In the genomic region with DNA sequence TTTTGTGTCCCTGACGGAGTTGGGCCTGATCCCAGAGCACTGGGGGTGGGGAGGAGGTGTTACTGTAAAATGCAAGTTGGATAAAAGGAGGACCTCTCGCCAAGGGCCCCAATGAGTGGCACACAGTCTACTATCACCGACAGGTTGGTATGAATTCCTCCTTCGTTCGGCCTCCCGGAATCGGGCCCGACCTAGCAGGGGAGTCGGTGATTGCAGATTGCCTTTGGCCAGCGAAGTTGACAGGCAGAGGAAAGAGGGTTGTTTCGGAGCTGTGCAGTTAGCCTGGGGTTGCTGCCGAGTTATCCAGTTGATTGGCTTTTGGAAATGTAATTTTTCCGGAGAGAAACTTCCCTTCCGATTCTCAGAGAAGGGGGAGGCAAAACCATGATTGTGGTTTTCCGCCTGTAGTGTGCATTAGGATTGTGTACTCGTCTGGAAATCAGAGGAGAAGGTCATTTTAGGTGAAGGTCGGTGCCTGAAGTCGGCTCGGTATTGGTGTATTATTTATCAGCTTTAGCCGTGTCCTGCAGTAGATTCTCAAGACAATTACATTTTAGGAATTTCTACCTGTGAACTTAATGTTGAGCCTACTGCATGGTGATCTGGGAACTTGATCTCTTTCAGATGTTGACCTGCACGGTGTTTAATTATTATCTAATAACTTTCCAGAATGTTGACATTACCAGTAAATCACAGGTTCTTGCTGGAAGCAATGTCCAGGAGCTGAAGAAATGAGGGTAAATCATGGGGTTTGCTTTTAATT, we compare ENCODE assay signal across 8 cellular contexts. TPM values are rescaled to one million over a fixed set of nuclear protein-coding genes. Genes with fewer than 3 reads are reported as not detected.
DNase-seq lines count a peak whose midpoint lies in the region; ATAC-seq, FAIRE-seq and TF ChIP-seq lines count a peak whose summit lies in the region.

No MANE protein-coding gene starts in this region.

- H3K79me1 ChIP-seq in IMR-90 (ENCODE audit: low read depth in 1 of 2, low read length in 2 of 2) = peaks cover 3 to 24% of the 10 kb centered on the region in 2 experiments; a peak in 3 of 4 replicates
- H3K79me1 ChIP-seq in neuronal stem cell (ENCODE audit: low read depth, low read length) = no peaks in the 10 kb centered on the region

- ATAC-seq in IMR-90 (ENCODE audit: low read depth) = no peak

- H2AK9ac ChIP-seq in IMR-90 (replicated peaks; ENCODE audit: low read depth, low read length, poor library complexity) = peak overlapping the region; percentile 88

- no peak overlapping the region for H2BK12ac ChIP-seq in neuronal stem cell (ENCODE audit: low read length)

- peak overlapping the region; percentile 51; the same call in 1 of the 2 replicates for H4K5ac ChIP-seq in IMR-90 (ENCODE audit: low read depth, low read length)

- 0% methylated on average over 2 of the region's 21 CpGs; no CpG with 5 or more reads in 1 of the 2 experiments for WGBS in IMR-90 (ENCODE audit: extremely low coverage in 2 of 2, insufficient read length in 1 of 2), 2 experiments
- no CpG with 5 or more reads among the region's 21 CpGs for WGBS in neuronal stem cell (ENCODE audit: extremely low coverage in 2 of 2, insufficient read length in 2 of 2, insufficient replicate concordance in 1 of 2), 2 donors

- H3K4me3 ChIP-seq in IMR-90 (ENCODE audit: insufficient read depth, low read depth, low read length) = peak overlapping the region; percentile 93
- peak overlapping the region; percentile 96 for H3K4me3 ChIP-seq in fibroblast of villous mesenchyme (ENCODE audit: low read depth, low read length)
- peak overlapping the region; percentile 88 to 91 for H3K4me3 ChIP-seq in neuronal stem cell (ENCODE audit: low read length in 2 of 2)

- peaks cover 47% of the 10 kb centered on the region for H4K20me1 ChIP-seq in IMR-90 (ENCODE audit: insufficient read depth, low read length)

- dilution Hi-C loops in IMR-90 (cut with HindIII; ENCODE audit: low sequenced_read_pairs, unreplicated experiment) = no loop called here

- peak overlapping the region; percentile 37; the same call in 1 of the 3 replicates for H2BK15ac ChIP-seq in IMR-90 (ENCODE audit: low read depth, low read length)
- no peak overlapping the region for H2BK15ac ChIP-seq in neuronal stem cell (ENCODE audit: low read length)

- H3K23ac ChIP-seq in IMR-90 (ENCODE audit: low read depth, low read length) (peak overlapping the region; percentile 76), neuronal stem cell (ENCODE audit: low read depth, low read length, poor library complexity) (no peak overlapping the region)

- TF ChIP-seq POLR2A in IMR-90 (IDR thresholded peaks at IDR 0.05; ENCODE audit: low read depth, low read length) = no peak; the same call in 1 of the 2 replicates

- H3K27me3 ChIP-seq in IMR-90 (ENCODE audit: control insufficient read depth, insufficient read depth, low read length) (no peaks in the 10 kb centered on the region), neuronal stem cell (ENCODE audit: control insufficient read depth in 3 of 3, insufficient read depth in 3 of 3, low read depth in 1 of 3, low read length in 3 of 3) (no peaks in the 10 kb centered on the region)

- H3K9ac ChIP-seq in IMR-90 (ENCODE audit: low read depth, low read length) (peak overlapping the region; percentile 96), neuronal stem cell (ENCODE audit: low read depth, low read length, poor library complexity) (peak overlapping the region; percentile 82)

- H2BK5ac ChIP-seq in IMR-90 (ENCODE audit: low read depth, low read length, poor library complexity, severe bottlenecking) (peak overlapping the region; percentile 85), neuronal stem cell (ENCODE audit: low read length) (no peak overlapping the region)

- H3K14ac ChIP-seq in IMR-90 (replicated peaks; ENCODE audit: low read depth, low read length) (peak overlapping the region; percentile 98), neuronal stem cell (ENCODE audit: low read length) (no peak overlapping the region)

- intact Hi-C loops in IMR-90 (cut with micrococcal nuclease) = loop anchor here (2.0 to 10.0 kb wide), 7 partner anchors 50 to 1257 kb away; no protein-coding TSS in a partner anchor

- H4K91ac ChIP-seq in IMR-90 (ENCODE audit: insufficient read depth, low read depth, low read length) (peak overlapping the region; percentile 86), neuronal stem cell (ENCODE audit: low read depth, low read length, poor library complexity) (no peak overlapping the region)

- H2AK5ac ChIP-seq in IMR-90 (ENCODE audit: low read depth, low read length) (peak overlapping the region; percentile 88), neuronal stem cell (ENCODE audit: low read depth, low read length) (no peak overlapping the region)

- peak overlapping the region; percentile 94 for H2AFZ ChIP-seq in IMR-90 (replicated peaks; ENCODE audit: low read length, poor library complexity)
- peak overlapping the region; percentile 98 for H2AFZ ChIP-seq in neuronal stem cell (ENCODE audit: low read length)

- H3K27ac ChIP-seq in IMR-90 (ENCODE audit: insufficient read depth, low read length) (peak overlapping the region; percentile 92), neuronal stem cell (replicated peaks; ENCODE audit: low read length) (no peak overlapping the region)

- peak overlapping the region; percentile 17 to 77; a peak in 3 of 4 replicates for H4K8ac ChIP-seq in IMR-90 (ENCODE audit: low read depth in 2 of 2, low read length in 2 of 2)
- no peak overlapping the region for H4K8ac ChIP-seq in neuronal stem cell (ENCODE audit: low read depth, low read length)

- peak; percentile 55 for DNase-seq in ELF-1 (ENCODE audit: low read depth, low spot score)
- DNase-seq in IMR-90 = no peak
- DNase-seq in activated T-cell treated with anti-CD3 and anti-CD28 coated beads, Interleukin-2, amount 50 U/mL, for 1 hour = peak; percentile 40
- DNase-seq in fibroblast of villous mesenchyme (ENCODE audit: low read depth) = peak; percentile 43
- DNase-seq in neuronal stem cell (ENCODE audit: low spot score) = peak; percentile 23
- no peak for DNase-seq in NCI-H187 treated with DMSO at 0.1 percent for 48 hours (lab: John Stamatoyannopoulos, UW)
- no peak for DNase-seq in DMS114 treated with DMSO at 0.1 percent for 48 hours (lab: John Stamatoyannopoulos, UW; ENCODE audit: unreplicated experiment)
- no peak for DNase-seq in frontal cortex (ENCODE audit: low spot score in 2 of 2)

- H3K9me3 ChIP-seq in IMR-90 (ENCODE audit: control insufficient read depth, insufficient read depth, low read length) (no peaks in the 10 kb centered on the region), neuronal stem cell (replicated peaks in 1 of 2; ENCODE audit: control insufficient read depth in 2 of 2, insufficient read depth in 1 of 2, low read depth in 1 of 2, low read length in 2 of 2) (peaks cover 0 to 4% of the 10 kb centered on the region in 2 donors)

- BruUV-seq in IMR-90 (replicated peaks; lab: Mats Ljungman, UMichigan) = no TSS peak

- H3K4me2 ChIP-seq in IMR-90 (ENCODE audit: low read depth, low read length) (peak overlapping the region; percentile 100), neuronal stem cell (ENCODE audit: insufficient read depth, low read length, poor library complexity, severe bottlenecking) (peak overlapping the region; percentile 85)

- no peaks in the 10 kb centered on the region for H3K36me3 ChIP-seq in IMR-90 (ENCODE audit: control insufficient read depth, insufficient read depth, low read length)
- H3K36me3 ChIP-seq in neuronal stem cell (replicated peaks in 1 of 2; ENCODE audit: control insufficient read depth in 2 of 2, insufficient read depth in 2 of 2, low read length in 2 of 2) = peaks cover 0 to 1% of the 10 kb centered on the region in 2 donors

- no peak for TF ChIP-seq RAD21 in IMR-90 (IDR thresholded peaks at IDR 0.05; ENCODE audit: low read length)

- POLR2A ChIA-PET in IMR-90 (lab: Charles Lee; ENCODE audit: unreplicated experiment) = interaction anchor here (1.7 kb wide), 1 partner anchor 95 kb away, joined by 4 read pairs; no protein-coding TSS in a partner anchor

- H3K18ac ChIP-seq in IMR-90 (ENCODE audit: low read depth, low read length) = peak overlapping the region; percentile 76
- H3K18ac ChIP-seq in neuronal stem cell (ENCODE audit: low read length) = peak overlapping the region; percentile 21

- H3K9me1 ChIP-seq in IMR-90 (ENCODE audit: insufficient read depth, low read length) = no peaks in the 10 kb centered on the region

- H3K56ac ChIP-seq in IMR-90 (ENCODE audit: extremely low read depth, insufficient read depth, low read length) = peak overlapping the region; percentile 94

- H2BK20ac ChIP-seq in IMR-90 (ENCODE audit: low read depth, low read length) = 0 out of 2 replicates have a peak overlapping the region, but pooled peaks have one; percentile 30

- H3K4me1 ChIP-seq in IMR-90 (ENCODE audit: control insufficient read depth, insufficient read depth, low read length) = peaks cover under 1% of the 10 kb centered on the region
- H3K4me1 ChIP-seq in neuronal stem cell (ENCODE audit: control insufficient read depth in 2 of 2, insufficient read depth in 1 of 2, low read depth in 1 of 2, low read length in 2 of 2) = peaks cover 8 to 13% of the 10 kb centered on the region in 2 donors

- in situ Hi-C loops in IMR-90 (cut with MboI; ENCODE audit: low sequenced_read_pairs) = loop anchor here (25.0 kb wide), 1 partner anchor 100 kb away; no protein-coding TSS in a partner anchor

- peak overlapping the region; percentile 75 for H2BK120ac ChIP-seq in IMR-90 (ENCODE audit: low read depth, low read length)
- H2BK120ac ChIP-seq in neuronal stem cell (ENCODE audit: low read depth, low read length) = no peak overlapping the region

- TF ChIP-seq CTCF in IMR-90 (conservative IDR thresholded peaks at IDR 0.05; ENCODE audit: low read depth, low read length) (no peak), fibroblast of villous mesenchyme (IDR thresholded peaks at IDR 0.05; ENCODE audit: insufficient read depth, low read depth, low read length) (no peak)

- H3K4ac ChIP-seq in IMR-90 (ENCODE audit: low read depth, low read length) = peak overlapping the region; percentile 95
- no peak overlapping the region for H3K4ac ChIP-seq in neuronal stem cell (ENCODE audit: low read length)

- CTCF ChIA-PET in IMR-90 (lab: Yijun Ruan, JAX) = no interaction called here

- FAIRE-seq in frontal cortex (lab: Jason Lieb, UNC) = no peak

RNA-seq across cellular contexts. Expression of a gene that starts 1.1 kb away (rescaled TPM):
- 115 and 131 TPM in 2 replicates for total RNA-seq in IMR-90 (2012; rRNA removed)
- 20.0 and 25.5 TPM in 2 replicates for polyA plus RNA-seq in IMR-90 (2012; rRNA removed)
- 4.8 and 7.0 TPM in 2 replicates for polyA plus RNA-seq in IMR-90 (2012; cell fraction: cytosol; rRNA removed)
- 4.6 and 29.2 TPM in 2 replicates for polyA plus RNA-seq in IMR-90 (2012; cell fraction: nucleus; rRNA removed; ENCODE audit: low replicate concordance)
- 124 and 143 TPM in 2 replicates for total RNA-seq in fibroblast of villous mesenchyme
- 12.7 TPM for polyA plus RNA-seq in neuronal stem cell (2013, experiment 1 of 2)
- polyA plus RNA-seq in neuronal stem cell (2013, experiment 2 of 2) = 13.1 TPM
- 202 TPM for total RNA-seq in frontal cortex

RNA-seq across cellular contexts. Expression of a gene that starts 12.2 kb away (rescaled TPM):
- total RNA-seq in IMR-90 (2012; rRNA removed) = 11.5 and 11.7 TPM in 2 replicates
- 6.8 and 9.5 TPM in 2 replicates for polyA plus RNA-seq in IMR-90 (2012; rRNA removed)
- 3.3 and 6.1 TPM in 2 replicates for polyA plus RNA-seq in IMR-90 (2012; cell fraction: cytosol; rRNA removed)
- 7.4 and 38.8 TPM in 2 replicates for polyA plus RNA-seq in IMR-90 (2012; cell fraction: nucleus; rRNA removed; ENCODE audit: low replicate concordance)
- total RNA-seq in fibroblast of villous mesenchyme = 7.4 and 10.8 TPM in 2 replicates
- polyA plus RNA-seq in neuronal stem cell (2013, experiment 1 of 2) = 12.2 TPM
- polyA plus RNA-seq in neuronal stem cell (2013, experiment 2 of 2) = 12.1 TPM
- total RNA-seq in frontal cortex = 16.3 TPM

Comparison
In these comparisons a context has a peak if more than half of its experiments do, and no peak if none do; other contexts are left out.
1. DNase-seq: peak in ELF-1 (single experiment), activated T-cell treated with anti-CD3 and anti-CD28 coated beads, Interleukin-2, amount 50 U/mL, for 1 hour (single experiment), fibroblast of villous mesenchyme (single experiment) and neuronal stem cell (single experiment); none in IMR-90 (single experiment), NCI-H187 treated with DMSO at 0.1 percent for 48 hours (single experiment), DMS114 treated with DMSO at 0.1 percent for 48 hours (single experiment) and frontal cortex (0 of 2).
2. Peak in every context shown above with its lines, with median percentiles within 50 percentile points of each other: H3K4me3 ChIP-seq.